In the genomic region with DNA sequence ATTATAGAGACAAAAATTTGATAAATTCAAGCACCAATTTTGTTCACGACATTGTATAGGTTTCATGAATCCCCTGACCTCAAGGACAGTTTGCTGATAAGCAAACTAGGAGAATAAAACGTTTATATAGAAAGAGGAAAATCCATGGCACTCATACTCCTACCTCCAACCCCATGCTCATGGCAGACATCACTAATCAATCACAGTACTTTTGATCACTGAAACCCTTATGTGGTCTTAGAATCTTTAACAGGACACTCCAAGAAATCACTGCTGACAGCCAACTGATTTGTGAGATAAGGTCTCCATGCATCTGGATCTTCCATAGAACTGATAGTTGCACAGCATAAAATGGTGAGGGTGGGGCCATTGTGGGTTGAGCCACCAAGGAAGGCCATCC, we compare ENCODE assay signal across 1 cellular context.
TF ChIP-seq lines count a peak whose summit lies in the region.

No MANE protein-coding gene starts in this region.

TF ChIP-seq in K562, 482 proteins besides CTCF, POLR2A, EP300 and RAD21:
- TF ChIP-seq RBM25 (IDR thresholded peaks at IDR 0.05; ENCODE audit: low read depth, low read length, severe bottlenecking): peak; percentile 41
- TF ChIP-seq KDM1A (IDR thresholded peaks at IDR 0.05): peak; percentile 32 to 40; a peak in 1 of 4 replicates
- peak; percentile 97 for TF ChIP-seq ZBTB17 (CRISPR knock-in tag; IDR thresholded peaks at IDR 0.05)
- TF ChIP-seq, protein P1, sequence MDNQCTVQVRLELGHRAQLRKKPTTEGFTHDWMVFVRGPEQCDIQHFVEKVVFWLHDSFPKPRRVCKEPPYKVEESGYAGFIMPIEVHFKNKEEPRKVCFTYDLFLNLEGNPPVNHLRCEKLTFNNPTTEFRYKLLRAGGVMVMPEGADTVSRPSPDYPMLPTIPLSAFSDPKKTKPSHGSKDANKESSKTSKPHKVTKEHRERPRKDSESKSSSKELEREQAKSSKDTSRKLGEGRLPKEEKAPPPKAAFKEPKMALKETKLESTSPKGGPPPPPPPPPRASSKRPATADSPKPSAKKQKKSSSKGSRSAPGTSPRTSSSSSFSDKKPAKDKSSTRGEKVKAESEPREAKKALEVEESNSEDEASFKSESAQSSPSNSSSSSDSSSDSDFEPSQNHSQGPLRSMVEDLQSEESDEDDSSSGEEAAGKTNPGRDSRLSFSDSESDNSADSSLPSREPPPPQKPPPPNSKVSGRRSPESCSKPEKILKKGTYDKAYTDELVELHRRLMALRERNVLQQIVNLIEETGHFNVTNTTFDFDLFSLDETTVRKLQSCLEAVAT (IDR thresholded peaks at IDR 0.05): peak in 1 of 2 experiments; percentile 73; a peak in 1 of 4 replicates
- TF ChIP-seq ZSCAN32 (CRISPR knock-in tag; IDR thresholded peaks at IDR 0.05): no peak
- TF ChIP-seq ZNF23 (CRISPR knock-in tag; IDR thresholded peaks at IDR 0.05): peak; percentile 99
